8 cellular contexts compared by ENCODE assay signal in genomic region chr3:100400424-100400781, GRCh38. TPM values are rescaled to one million over a fixed set of nuclear protein-coding genes. Genes with fewer than 3 reads are reported as not detected.
DNase-seq lines count a peak whose midpoint lies in the region; ATAC-seq and TF ChIP-seq lines count a peak whose summit lies in the region.

No MANE protein-coding gene starts in this region.

- peak; percentile 58 for DNase-seq in ELF-1 (ENCODE audit: low read depth, low spot score)
- peak; percentile 30 for DNase-seq in MM.1S
- DNase-seq in activated T-helper 1 cell treated with anti-CD3 and anti-CD28 coated beads, Interleukin-12 subunit alpha, Interleukin-12 subunit beta, Interleukin-2, Interleukin-4 antibody, amounts not matched to agents 30 ng/mL and 10 ng/mL and 1 ng/mL, durations not matched to agents 14 hours and 24 hours and 36 hours (ENCODE audit: low spot score), result peak; percentile 38
- DNase-seq in posterior vena cava (ENCODE audit: low spot score), result peak; percentile 79
- no peak for DNase-seq in NCI-H1092 (lab: John Stamatoyannopoulos, UW)
- DNase-seq in DMS153 (lab: John Stamatoyannopoulos, UW), result no peak

- no peak for TF ChIP-seq CTCF in MM.1S (IDR thresholded peaks at IDR 0.05; ENCODE audit: low read length)
- TF ChIP-seq CTCF in gastroesophageal sphincter (IDR thresholded peaks at IDR 0.05), result no peak

- H3F3A ChIP-seq in MM.1S (ENCODE audit: insufficient read depth, low read length), result peaks cover 6% of the 10 kb centered on the region

- peaks cover 2% of the 10 kb centered on the region for H3K27me3 Mint-ChIP-seq in activated T-helper 1 cell treated with anti-CD3 and anti-CD28 coated beads, Interleukin-12 subunit alpha, Interleukin-12 subunit beta, Interleukin-2, Interleukin-4 antibody, amounts not matched to agents 30 ng/mL and 10 ng/mL and 1 ng/mL, durations not matched to agents 14 hours and 24 hours and 36 hours (ENCODE audit: insufficient read depth)

- H3K27ac Mint-ChIP-seq in activated T-helper 1 cell treated with anti-CD3 and anti-CD28 coated beads, Interleukin-12 subunit alpha, Interleukin-12 subunit beta, Interleukin-2, Interleukin-4 antibody, amounts not matched to agents 30 ng/mL and 10 ng/mL and 1 ng/mL, durations not matched to agents 14 hours and 24 hours and 36 hours, result peak overlapping the region; percentile 78

- H3K27ac ChIP-seq in MM.1S (ENCODE audit: low read length) (peak overlapping the region; percentile 81), gastroesophageal sphincter (peak overlapping the region; percentile 81 to 95 (median 94))

- H3K4me3 ChIP-seq in MM.1S (ENCODE audit: low read length) (peak overlapping the region; percentile 92), gastroesophageal sphincter (peak overlapping the region; percentile 86 to 92)

- intact Hi-C loops in activated T-helper 1 cell treated with anti-CD3 and anti-CD28 coated beads, Interleukin-12 subunit alpha, Interleukin-12 subunit beta, Interleukin-2, Interleukin-4 antibody, amounts not matched to agents 30 ng/mL and 10 ng/mL and 1 ng/mL, durations not matched to agents 14 hours and 24 hours and 36 hours (cut with micrococcal nuclease), result loop anchor here (2.0 to 5.0 kb wide), 10 partner anchors 82 to 1378 kb away; partner anchors contain the start of genes CEP97, NXPE3, PCNP and SENP7
- intact Hi-C loops in posterior vena cava (cut with DNase I), result no loop called here

- H3K9me2 ChIP-seq in MM.1S (replicated peaks; ENCODE audit: insufficient read depth, low read length), result no peaks in the 10 kb centered on the region

- peaks cover 10% of the 10 kb centered on the region for H3K36me3 Mint-ChIP-seq in activated T-helper 1 cell treated with anti-CD3 and anti-CD28 coated beads, Interleukin-12 subunit alpha, Interleukin-12 subunit beta, Interleukin-2, Interleukin-4 antibody, amounts not matched to agents 30 ng/mL and 10 ng/mL and 1 ng/mL, durations not matched to agents 14 hours and 24 hours and 36 hours (ENCODE audit: low read depth)

- peaks cover 60% of the 10 kb centered on the region for H3K4me1 Mint-ChIP-seq in activated T-helper 1 cell treated with anti-CD3 and anti-CD28 coated beads, Interleukin-12 subunit alpha, Interleukin-12 subunit beta, Interleukin-2, Interleukin-4 antibody, amounts not matched to agents 30 ng/mL and 10 ng/mL and 1 ng/mL, durations not matched to agents 14 hours and 24 hours and 36 hours (ENCODE audit: low read depth)

- H3K36me3 ChIP-seq in MM.1S (replicated peaks; ENCODE audit: insufficient read depth, low read length), result no peaks in the 10 kb centered on the region
- H3K36me3 ChIP-seq in gastroesophageal sphincter, result no peaks in the 10 kb centered on the region

- ATAC-seq in GM21825 (IDR thresholded peaks at IDR 0.05; ENCODE audit: unreplicated experiment), result peak; percentile 19
- no peak for ATAC-seq in gastroesophageal sphincter

- H3K4me3 Mint-ChIP-seq in activated T-helper 1 cell treated with anti-CD3 and anti-CD28 coated beads, Interleukin-12 subunit alpha, Interleukin-12 subunit beta, Interleukin-2, Interleukin-4 antibody, amounts not matched to agents 30 ng/mL and 10 ng/mL and 1 ng/mL, durations not matched to agents 14 hours and 24 hours and 36 hours, result peak overlapping the region; percentile 96

- TF ChIP-seq POLR2A in gastroesophageal sphincter (IDR thresholded peaks at IDR 0.05), result no peak

- H4K20me1 ChIP-seq in MM.1S (ENCODE audit: insufficient read depth, low read length), result peaks cover 7% of the 10 kb centered on the region; the same call in 1 of the 2 replicates

- H3K4me2 ChIP-seq in MM.1S (ENCODE audit: low read depth, low read length), result peak overlapping the region; percentile 86

- no peaks in the 10 kb centered on the region for H3K9me3 ChIP-seq in MM.1S (replicated peaks; ENCODE audit: insufficient read depth, low read length)
- H3K9me3 ChIP-seq in gastroesophageal sphincter, result no peaks in the 10 kb centered on the region

- WGBS in gastroesophageal sphincter (ENCODE audit: low coverage in 1 of 2), 2 donors, result 0% methylated on average over 2 of the region's 22 CpGs; no CpG with 5 or more reads in 1 of the 2 donors

- H2AFZ ChIP-seq in MM.1S (ENCODE audit: low read length), result peak overlapping the region; percentile 75

- H3K27me3 ChIP-seq in MM.1S (replicated peaks; ENCODE audit: insufficient read depth, low read length) (no peaks in the 10 kb centered on the region), gastroesophageal sphincter (no peaks in the 10 kb centered on the region)

- H3K79me2 ChIP-seq in MM.1S (ENCODE audit: low read length), result peaks cover 62% of the 10 kb centered on the region

- H3K4me1 ChIP-seq in MM.1S (ENCODE audit: low read length), result peaks cover 16% of the 10 kb centered on the region
- peaks cover 9 to 69% (median 17%) of the 10 kb centered on the region in 3 donors for H3K4me1 ChIP-seq in gastroesophageal sphincter

- no peak for TF ChIP-seq EP300 in gastroesophageal sphincter (IDR thresholded peaks at IDR 0.05)

- no peaks in the 10 kb centered on the region for H3K9me3 Mint-ChIP-seq in activated T-helper 1 cell treated with anti-CD3 and anti-CD28 coated beads, Interleukin-12 subunit alpha, Interleukin-12 subunit beta, Interleukin-2, Interleukin-4 antibody, amounts not matched to agents 30 ng/mL and 10 ng/mL and 1 ng/mL, durations not matched to agents 14 hours and 24 hours and 36 hours

- peak overlapping the region; percentile 80 for H3K9ac ChIP-seq in MM.1S (ENCODE audit: low read length)

RNA-seq across cellular contexts. Expression of gene TOMM70, which starts 0.5 kb away (rescaled TPM):
- 60.0 and 62.9 TPM in 2 replicates for total RNA-seq in activated T-helper 1 cell treated with anti-CD3 and anti-CD28 coated beads, Interleukin-12 subunit alpha, Interleukin-12 subunit beta, Interleukin-2, Interleukin-4 antibody, amounts not matched to agents 30 ng/mL and 10 ng/mL and 1 ng/mL, durations not matched to agents 14 hours and 24 hours and 36 hours
- total RNA-seq in gastroesophageal sphincter, result 10 to 100 TPM; 55.3 to 61.5 (median 59.9) TPM
- 10 to 100 TPM; 38.2 to 39.8 TPM for total RNA-seq in posterior vena cava

RNA-seq across cellular contexts. Expression of gene LNP1, which starts 0.9 kb away (rescaled TPM):
- 2.4 and 2.6 TPM in 2 replicates for total RNA-seq in activated T-helper 1 cell treated with anti-CD3 and anti-CD28 coated beads, Interleukin-12 subunit alpha, Interleukin-12 subunit beta, Interleukin-2, Interleukin-4 antibody, amounts not matched to agents 30 ng/mL and 10 ng/mL and 1 ng/mL, durations not matched to agents 14 hours and 24 hours and 36 hours
- total RNA-seq in gastroesophageal sphincter, result 1 to 10 TPM; 2.3 to 3.9 (median 3.2) TPM
- 1 to 10 TPM; 4.0 to 7.6 TPM for total RNA-seq in posterior vena cava

Comparison
In these comparisons a context has a peak if more than half of its experiments do, and no peak if none do; other contexts are left out.
1. DNase-seq: peak in ELF-1 (single experiment), MM.1S (single experiment), activated T-helper 1 cell treated with anti-CD3 and anti-CD28 coated beads, Interleukin-12 subunit alpha, Interleukin-12 subunit beta, Interleukin-2, Interleukin-4 antibody, amounts not matched to agents 30 ng/mL and 10 ng/mL and 1 ng/mL, durations not matched to agents 14 hours and 24 hours and 36 hours (single experiment) and posterior vena cava (single experiment); none in NCI-H1092 (single experiment) and DMS153 (single experiment).